1 cellular context compared by ENCODE assay signal in genomic region chr1:243638186-243638585, GRCh38.
TF ChIP-seq lines count a peak whose summit lies in the region.

No MANE protein-coding gene starts in this region.

TF ChIP-seq in GM23338, 12 proteins besides CTCF, POLR2A, EP300 and RAD21 (continued from another document):
- TF ChIP-seq REST (IDR thresholded peaks at IDR 0.05; ENCODE audit: unreplicated experiment): no peak
